Comparison of ENCODE assay signal across 19 cellular contexts in genomic region chr2:12244070-12244469, GRCh38.
"Had no signal": no experiment of that assay in that cellular context is flagged by ENCODE, and none has a peak within 500 bp of the region (broad histone marks: within the 10 kb centered on the region; RNA-seq: fewer than 3 reads in every experiment).

No MANE protein-coding gene starts in this region.

- H3K27me3 ChIP-seq: body of pancreas, suprapubic skin had no signal

- H3K4me1 Mint-ChIP-seq: activated naive CD8-positive, alpha-beta T cell treated with anti-CD3 and anti-CD28 coated beads, Interleukin-2, amount 50 U/mL, for 24 hours; central memory CD8-positive, alpha-beta T cell; T-cell had no signal

- H3K36me3 Mint-ChIP-seq: T-cell, type B pancreatic cell had no signal

- H3K27ac Mint-ChIP-seq: activated CD8-positive, alpha-beta T cell treated with anti-CD3 and anti-CD28 coated beads, Interleukin-2, amount 10 ng/mL, durations not matched to agents 7 days and 5 days; activated naive CD8-positive, alpha-beta T cell treated with anti-CD3 and anti-CD28 coated beads, Interleukin-2, amount 50 U/mL, for 24 hours; activated T-helper 1 cell treated with anti-CD3 and anti-CD28 coated beads, Interleukin-12 subunit alpha, Interleukin-12 subunit beta, Interleukin-2, Interleukin-4 antibody, amounts not matched to agents 30 ng/mL and 10 ng/mL and 1 ng/mL, durations not matched to agents 14 hours and 24 hours and 36 hours; dendritic cell treated with granulocyte-macrophage colony-stimulating factor and Interleukin-4, amounts not matched to agents 40 ng/mL and 50 ng/mL, for 4 days; effector memory CD8-positive, alpha-beta T cell; T-cell; type B pancreatic cell had no signal

- ATAC-seq: activated CD8-positive, alpha-beta T cell treated with anti-CD3 and anti-CD28 coated beads, Interleukin-2, amount 10 ng/mL, durations not matched to agents 7 days and 5 days; activated naive CD8-positive, alpha-beta T cell treated with anti-CD3 and anti-CD28 coated beads, Interleukin-2, amount 50 U/mL, for 24 hours; body of pancreas; effector memory CD8-positive, alpha-beta T cell; stimulated activated naive CD8-positive, alpha-beta T cell treated with anti-CD3 and anti-CD28 coated beads, Interleukin-15, Interleukin-2, amounts not matched to agents 100 U/mL and 50 U/mL, for 24 hours; T-cell had no signal

- H3K4me3 Mint-ChIP-seq: activated CD8-positive, alpha-beta T cell treated with anti-CD3 and anti-CD28 coated beads, Interleukin-2, amount 10 ng/mL, durations not matched to agents 7 days and 5 days; activated naive CD8-positive, alpha-beta T cell treated with anti-CD3 and anti-CD28 coated beads, Interleukin-2, amount 50 U/mL, for 24 hours; activated T-helper 1 cell treated with anti-CD3 and anti-CD28 coated beads, Interleukin-12 subunit alpha, Interleukin-12 subunit beta, Interleukin-2, Interleukin-4 antibody, amounts not matched to agents 30 ng/mL and 10 ng/mL and 1 ng/mL, durations not matched to agents 14 hours and 24 hours and 36 hours; central memory CD8-positive, alpha-beta T cell; dendritic cell treated with granulocyte-macrophage colony-stimulating factor and Interleukin-4, amounts not matched to agents 40 ng/mL and 50 ng/mL, for 4 days; effector memory CD8-positive, alpha-beta T cell; T-cell; type B pancreatic cell had no signal

- H3K27ac ChIP-seq: body of pancreas, suprapubic skin, WERI-Rb-1 had no signal

- H3K36me3 ChIP-seq: suprapubic skin, WERI-Rb-1 had no signal

- DNase-seq: activated CD4-positive, alpha-beta T cell treated with anti-CD3 and anti-CD28 coated beads for 4 hours; activated CD8-positive, alpha-beta memory T cell treated with anti-CD3 and anti-CD28 coated beads, Interleukin-2, amount 50 U/mL, for 48 hours; activated CD8-positive, alpha-beta T cell treated with anti-CD3 and anti-CD28 coated beads, Interleukin-2, amount 10 ng/mL, durations not matched to agents 7 days and 5 days; activated naive CD4-positive, alpha-beta T cell; activated naive CD8-positive, alpha-beta T cell treated with anti-CD3 and anti-CD28 coated beads, Interleukin-2, amount 50 U/mL, for 24 hours; body of pancreas; effector memory CD8-positive, alpha-beta T cell; erythroblast; islet precursor cell; stimulated activated CD4-positive, alpha-beta T cell treated with anti-CD3 and anti-CD28 coated beads, Interleukin-4, amount 100 ng/mL, for 1 hour; stimulated activated CD8-positive, alpha-beta memory T cell treated with anti-CD3 and anti-CD28 coated beads, Interleukin-4, amount 100 ng/mL, for 48 hours; stimulated activated naive CD8-positive, alpha-beta T cell treated with anti-CD3 and anti-CD28 coated beads, Interleukin-15, Interleukin-2, amounts not matched to agents 100 U/mL and 50 U/mL, for 24 hours; T-cell; WERI-Rb-1 had no signal

- H3K9me3 ChIP-seq: body of pancreas, suprapubic skin had no signal

- H3K9me3 Mint-ChIP-seq: activated naive CD8-positive, alpha-beta T cell treated with anti-CD3 and anti-CD28 coated beads, Interleukin-2, amount 50 U/mL, for 24 hours; activated T-helper 1 cell treated with anti-CD3 and anti-CD28 coated beads, Interleukin-12 subunit alpha, Interleukin-12 subunit beta, Interleukin-2, Interleukin-4 antibody, amounts not matched to agents 30 ng/mL and 10 ng/mL and 1 ng/mL, durations not matched to agents 14 hours and 24 hours and 36 hours; central memory CD8-positive, alpha-beta T cell; effector memory CD8-positive, alpha-beta T cell; T-cell; type B pancreatic cell had no signal

- H3K4me3 ChIP-seq: body of pancreas, suprapubic skin had no signal

- H3K4me1 ChIP-seq: body of pancreas, suprapubic skin had no signal

- H3K27me3 Mint-ChIP-seq: activated naive CD8-positive, alpha-beta T cell treated with anti-CD3 and anti-CD28 coated beads, Interleukin-2, amount 50 U/mL, for 24 hours; central memory CD8-positive, alpha-beta T cell; dendritic cell treated with granulocyte-macrophage colony-stimulating factor and Interleukin-4, amounts not matched to agents 40 ng/mL and 50 ng/mL, for 4 days; T-cell; type B pancreatic cell had no signal
